18 cellular contexts compared by ENCODE assay signal in the genomic region with DNA sequence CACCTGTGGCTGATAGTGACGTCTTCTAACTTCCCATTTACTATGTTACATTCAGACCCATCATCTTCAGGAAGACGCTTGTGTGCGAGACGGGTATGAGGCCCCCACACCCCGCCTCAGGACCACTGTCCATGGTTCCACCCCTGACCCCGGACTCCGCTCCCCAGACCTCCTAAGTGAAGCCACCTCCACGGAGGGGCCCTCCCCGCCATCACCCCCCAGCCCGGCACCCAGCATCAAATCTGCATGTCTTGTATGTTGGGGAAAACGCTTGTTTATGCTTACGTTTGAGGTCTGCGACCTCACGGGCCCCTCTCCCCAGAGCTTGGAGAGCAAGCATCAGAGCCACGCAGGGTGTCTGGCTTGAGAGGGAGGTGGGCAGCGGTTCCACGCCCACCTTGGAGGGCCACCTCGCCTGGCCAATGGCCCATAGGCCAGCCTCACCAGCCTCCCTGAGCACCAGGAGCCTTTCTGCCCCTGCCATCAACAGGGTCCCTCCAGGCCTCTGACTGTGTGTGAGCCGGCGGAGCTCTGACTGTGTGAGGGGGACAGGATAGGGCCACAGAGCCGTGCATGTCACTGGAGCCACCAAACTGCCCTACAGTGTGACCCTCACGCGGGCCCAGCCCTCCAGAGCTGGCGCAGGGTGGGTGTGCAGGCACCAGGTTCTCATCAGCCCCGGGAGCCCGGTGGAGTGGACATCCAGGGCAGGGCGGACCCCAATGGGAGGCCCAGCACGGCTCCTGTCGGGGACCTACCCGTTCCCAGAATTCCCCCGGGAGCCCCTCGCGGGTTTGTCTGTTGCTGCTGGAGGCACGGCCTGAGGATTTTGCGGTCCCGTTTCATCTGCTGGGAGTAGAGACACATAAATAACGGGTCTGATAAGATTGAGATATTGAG.
DNase-seq lines count a peak whose midpoint lies in the region; ATAC-seq, FAIRE-seq and TF ChIP-seq lines count a peak whose summit lies in the region.
"Had no signal": no experiment of that assay in that cellular context is flagged by ENCODE, and none has a peak within 500 bp of the region (broad histone marks: within the 10 kb centered on the region; RNA-seq: fewer than 3 reads in every experiment).

No MANE protein-coding gene starts in this region.

- in situ Hi-C loops in HepG2 (cut with HindIII; ENCODE audit: extremely low pct_ligation_motif_present, low pct_unique_long_range_greater_than_20kb), result no loop called here

- FAIRE-seq in HepG2 (lab: Jason Lieb, UNC), result no peak
- FAIRE-seq: D721Med had no signal

- no peaks in the 10 kb centered on the region for H3K79me2 ChIP-seq in HepG2 (ENCODE audit: insufficient read depth, low read length)

- ATAC-seq in left ventricle myocardium superior, result no peak
- ATAC-seq in RWPE2 (ENCODE audit: low read depth), result no peak
- ATAC-seq in HepG2, result no peak
- no peak for ATAC-seq in HG02763 (IDR thresholded peaks at IDR 0.05; ENCODE audit: unreplicated experiment)
- no peak for ATAC-seq in GM18907 (IDR thresholded peaks at IDR 0.05; ENCODE audit: unreplicated experiment)
- ATAC-seq: CD8-positive, alpha-beta T cell had no signal

- H3K9me3 ChIP-seq in right atrium auricular region (no peaks in the 10 kb centered on the region), RWPE2 (ENCODE audit: severe bottlenecking) (no peaks in the 10 kb centered on the region), HepG2 (ENCODE audit: low read length) (no peaks in the 10 kb centered on the region), sigmoid colon (no peaks in the 10 kb centered on the region), testis (no peaks in the 10 kb centered on the region)
- H3K9me3 ChIP-seq: SJCRH30 had no signal

- H3K4me1 ChIP-seq in right atrium auricular region (no peaks in the 10 kb centered on the region), RWPE2 (ENCODE audit: insufficient read depth, poor library complexity, severe bottlenecking) (no peaks in the 10 kb centered on the region), HepG2 (ENCODE audit: insufficient read depth, low read length) (no peaks in the 10 kb centered on the region), sigmoid colon (no peaks in the 10 kb centered on the region), testis (no peaks in the 10 kb centered on the region)

- H3K27me3 ChIP-seq in right atrium auricular region (no peaks in the 10 kb centered on the region), RWPE2 (ENCODE audit: insufficient read depth, poor library complexity, severe bottlenecking) (peaks cover 54% of the 10 kb centered on the region), HepG2 (ENCODE audit: control insufficient read depth in 1 of 2, insufficient read depth in 2 of 2, low read length in 2 of 2) (peaks cover 12 to 63% of the 10 kb centered on the region in 2 experiments), sigmoid colon (peaks cover 8 to 68% (median 26%) of the 10 kb centered on the region in 3 donors), testis (no peaks in the 10 kb centered on the region)
- H3K27me3 ChIP-seq: SJCRH30 had no signal

- BruUV-seq in HepG2 (replicated peaks; lab: Mats Ljungman, UMichigan), result no TSS peak

- no peak for TF ChIP-seq RAD21 in HepG2 (CRISPR knock-in tag; IDR thresholded peaks at IDR 0.05)

- TF ChIP-seq EP300 in HepG2 (IDR thresholded peaks at IDR 0.05; ENCODE audit: low read depth in 2 of 2, low read length in 2 of 2), result no peak
- no peak for TF ChIP-seq EP300 in HepG2 (CRISPR knock-in tag; IDR thresholded peaks at IDR 0.05; ENCODE audit: borderline replicate concordance)
- TF ChIP-seq EP300 in sigmoid colon (IDR thresholded peaks at IDR 0.05), result no peak

- POLR2A ChIA-PET in HepG2 (lab: Yijun Ruan, JAX), result no interaction called here

- no peak overlapping the region for H3K4me3 ChIP-seq in right atrium auricular region
- no peak overlapping the region for H3K4me3 ChIP-seq in RWPE2 (ENCODE audit: severe bottlenecking)
- no peak overlapping the region for H3K4me3 ChIP-seq in HepG2 (replicated peaks in 1 of 3; ENCODE audit: insufficient read depth in 1 of 3, low read depth in 2 of 3, low read length in 3 of 3)
- H3K4me3 ChIP-seq in sigmoid colon, result no peak overlapping the region
- no peak overlapping the region for H3K4me3 ChIP-seq in testis
- H3K4me3 ChIP-seq: SJCRH30 had no signal

- no peaks in the 10 kb centered on the region for H4K20me1 ChIP-seq in HepG2 (ENCODE audit: insufficient read depth, low read length)

- TF ChIP-seq CTCF in right atrium auricular region (IDR thresholded peaks at IDR 0.05), result no peak
- TF ChIP-seq CTCF in RWPE2 (IDR thresholded peaks at IDR 0.05; ENCODE audit: poor library complexity, severe bottlenecking), result no peak
- no peak for TF ChIP-seq CTCF in HepG2 (CRISPR knock-in tag; IDR thresholded peaks at IDR 0.05)
- TF ChIP-seq CTCF in sigmoid colon (IDR thresholded peaks at IDR 0.05), result no peak
- no peak for TF ChIP-seq CTCF in testis (IDR thresholded peaks at IDR 0.05)

- TF ChIP-seq POLR2A in HepG2 (IDR thresholded peaks at IDR 0.05; ENCODE audit: insufficient read depth in 1 of 2, low read depth in 2 of 2, low read length in 2 of 2) (no peak), sigmoid colon (IDR thresholded peaks at IDR 0.05) (no peak), testis (IDR thresholded peaks at IDR 0.05) (no peak)

- WGBS in HepG2 (ENCODE audit: low lambda C conversion rate), result 11% methylated on average over 22 of the region's 37 CpGs
- 79 to 83% methylated on average over 37 of the region's 37 CpGs for WGBS in sigmoid colon, 2 donors
- WGBS in testis, 2 donors, result 70% methylated on average over 31 to 37 of the region's 37 CpGs

- no peak overlapping the region for H2AFZ ChIP-seq in HepG2 (ENCODE audit: low read length)

- no peak overlapping the region for H3K27ac ChIP-seq in right atrium auricular region
- H3K27ac ChIP-seq in RWPE2 (ENCODE audit: poor library complexity, severe bottlenecking), result no peak overlapping the region
- H3K27ac ChIP-seq in HepG2 (ENCODE audit: extremely low read length, insufficient read depth, low read length), result no peak overlapping the region
- no peak overlapping the region for H3K27ac ChIP-seq in sigmoid colon
- H3K27ac ChIP-seq in testis, result no peak overlapping the region
- H3K27ac ChIP-seq: SJCRH30 had no signal

- H3K36me3 ChIP-seq in right atrium auricular region, result no peaks in the 10 kb centered on the region
- no peaks in the 10 kb centered on the region for H3K36me3 ChIP-seq in RWPE2 (ENCODE audit: low read depth)
- no peaks in the 10 kb centered on the region for H3K36me3 ChIP-seq in HepG2 (replicated peaks in 1 of 2; ENCODE audit: control insufficient read depth in 1 of 2, insufficient read depth in 2 of 2, low read length in 2 of 2)
- H3K36me3 ChIP-seq in sigmoid colon, result no peaks in the 10 kb centered on the region
- no peaks in the 10 kb centered on the region for H3K36me3 ChIP-seq in testis (ENCODE audit: low read depth, missing control alignments)
- H3K36me3 ChIP-seq: SJCRH30 had no signal

- no peak overlapping the region for H3K4me2 ChIP-seq in HepG2 (ENCODE audit: low read depth, low read length)

- intact Hi-C loops in left ventricle myocardium superior (cut with micrococcal nuclease) (no loop called here), HepG2 (cut with micrococcal nuclease; ENCODE audit: unreplicated experiment) (no loop called here), sigmoid colon (cut with DNase I) (no loop called here), testis (cut with DNase I; ENCODE audit: low total_unique reads) (no loop called here)

- H3K9ac ChIP-seq in HepG2 (ENCODE audit: insufficient read depth, low read depth, low read length), result no peak overlapping the region

- CTCF ChIA-PET in HepG2 (lab: Yijun Ruan, JAX; ENCODE audit: low intra/inter-chr PET ratio, low total read pairs), result no interaction called here

- DNase-seq in left ventricle myocardium superior (peak; percentile 15), right atrium auricular region (ENCODE audit: low spot score) (no peak), RWPE2 (ENCODE audit: low spot score) (peak; percentile 64), HepG2 (ENCODE audit: low spot score) (no peak), sigmoid colon (peak; percentile 55), testis (no peak)
- DNase-seq: DMS79; HCEC 1CT; NCI-H187 treated with DMSO at 0.1 percent for 48 hours; NCI-H345; NCI-H69; NK-92 treated with Interleukin-12 subunit alpha and Interleukin-12 subunit beta, amount 100 ng/mL, for 24 hours; OCI-M1; SJCRH30 had no signal

TF ChIP-seq in HepG2, 621 proteins besides CTCF, POLR2A, EP300 and RAD21:
- TF ChIP-seq ZFP37 (CRISPR knock-in tag; IDR thresholded peaks at IDR 0.05; ENCODE audit: borderline replicate concordance), result no peak
- TF ChIP-seq, protein P1, sequence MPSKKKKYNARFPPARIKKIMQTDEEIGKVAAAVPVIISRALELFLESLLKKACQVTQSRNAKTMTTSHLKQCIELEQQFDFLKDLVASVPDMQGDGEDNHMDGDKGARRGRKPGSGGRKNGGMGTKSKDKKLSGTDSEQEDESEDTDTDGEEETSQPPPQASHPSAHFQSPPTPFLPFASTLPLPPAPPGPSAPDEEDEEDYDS (CRISPR knock-in tag; IDR thresholded peaks at IDR 0.05), result no peak
- peak; percentile 33; the same call in 1 of the 2 replicates for TF ChIP-seq EZH2 (conservative IDR thresholded peaks at IDR 0.05; ENCODE audit: low read depth, low read length)

Comparison
In these comparisons a context has a peak if more than half of its experiments do, and no peak if none do; other contexts are left out.
1. DNase-seq: peak in left ventricle myocardium superior (single experiment), RWPE2 (single experiment) and sigmoid colon (single experiment); none in right atrium auricular region (single experiment), HepG2 (single experiment) and testis (single experiment).